7 cellular contexts compared by ENCODE assay signal in the genomic region with DNA sequence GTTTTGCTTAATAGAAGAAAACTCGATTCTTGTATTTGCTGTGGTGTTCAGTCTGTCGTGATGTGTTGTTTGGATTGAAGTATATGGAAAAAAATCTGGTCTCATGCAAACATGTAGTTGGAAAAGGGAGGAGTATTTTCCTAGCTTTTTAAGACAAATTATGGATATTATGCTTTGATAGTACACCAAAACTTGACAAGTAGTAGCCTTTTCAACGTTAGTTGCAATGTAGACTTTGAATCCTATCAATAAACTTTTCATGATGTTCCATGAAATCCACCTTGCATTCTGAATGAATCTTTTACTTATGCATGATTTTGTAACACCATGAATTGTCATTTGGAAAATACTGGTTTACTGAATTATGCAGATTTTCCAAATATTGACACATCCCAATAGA.
"Had no signal": no experiment of that assay in that cellular context is flagged by ENCODE, and none has a peak within 500 bp of the region (broad histone marks: within the 10 kb centered on the region; RNA-seq: fewer than 3 reads in every experiment).

No MANE protein-coding gene starts in this region.

- ATAC-seq: HepG2, K562 had no signal

- DNase-seq: IMR-90, KBM-7, KG1 had no signal

- H3K4me2 ChIP-seq: KMS-11 had no signal

- H3K27ac ChIP-seq: HL-60, KMS-11 had no signal

- H3K4me3 ChIP-seq: K562 had no signal

- H3K9ac ChIP-seq: KMS-11 had no signal
